Comparison of ENCODE assay signal across 11 cellular contexts in genomic region chr3:129793356-129793755, GRCh38.
A peak's percentile ranks its signal among the peaks of the same experiment; 100 is the strongest.
DNase-seq lines count a peak whose midpoint lies in the region; ATAC-seq, FAIRE-seq and TF ChIP-seq lines count a peak whose summit lies in the region.
"Had no signal": no experiment of that assay in that cellular context is flagged by ENCODE, and none has a peak within 500 bp of the region (broad histone marks: within the 10 kb centered on the region; RNA-seq: fewer than 3 reads in every experiment).

No MANE protein-coding gene starts in this region.

- H3K27me3 ChIP-seq in neural progenitor cell = no peaks in the 10 kb centered on the region
- H3K27me3 ChIP-seq: brain microvascular endothelial cell, right atrium auricular region had no signal

- H3F3A ChIP-seq in neural progenitor cell (ENCODE audit: low read depth) = peaks cover 28% of the 10 kb centered on the region

- no peak overlapping the region for H2AFZ ChIP-seq in neural progenitor cell (replicated peaks)

- H3K36me3 ChIP-seq in neural progenitor cell = no peaks in the 10 kb centered on the region
- H3K36me3 ChIP-seq: brain microvascular endothelial cell, right atrium auricular region had no signal

- no peak overlapping the region for H3K4me3 Mint-ChIP-seq in neural progenitor cell

- FAIRE-seq in endometrium (lab: Jason Lieb, UNC) = peak; percentile 21

- peak overlapping the region; percentile 81 for H3K4me2 ChIP-seq in neural progenitor cell

- H3K9ac ChIP-seq in neural progenitor cell = no peak overlapping the region

- H3K4me3 ChIP-seq in GM12865 (ENCODE audit: low read depth, low read length) (no peak overlapping the region), neural progenitor cell (peak overlapping the region; percentile 41)

- H3K4me1 ChIP-seq in neural progenitor cell = peaks cover 33% of the 10 kb centered on the region

- no peaks in the 10 kb centered on the region for H3K27me3 Mint-ChIP-seq in neural progenitor cell (ENCODE audit: insufficient read depth, low read depth)
- H3K27me3 Mint-ChIP-seq: stimulated activated naive CD8-positive, alpha-beta T cell treated with anti-CD3 and anti-CD28 coated beads, Interleukin-15, Interleukin-2, amounts not matched to agents 100 ng/mL and 50 ng/mL, for 24 hours had no signal

- H3K27ac ChIP-seq in neural progenitor cell = peak overlapping the region; percentile 83
- H3K27ac ChIP-seq: brain microvascular endothelial cell had no signal

- H3K27ac Mint-ChIP-seq in neural progenitor cell = peak overlapping the region; percentile 88
- H3K27ac Mint-ChIP-seq: stimulated activated naive CD8-positive, alpha-beta T cell treated with anti-CD3 and anti-CD28 coated beads, Interleukin-15, Interleukin-2, amounts not matched to agents 100 ng/mL and 50 ng/mL, for 24 hours had no signal

- H3K36me3 Mint-ChIP-seq in neural progenitor cell = peaks cover 2% of the 10 kb centered on the region

- H3K9me3 ChIP-seq in neural progenitor cell (ENCODE audit: low read depth) = no peaks in the 10 kb centered on the region
- H3K9me3 ChIP-seq: right atrium auricular region had no signal

- H3K79me2 ChIP-seq in neural progenitor cell (ENCODE audit: low read depth) = peaks cover 39% of the 10 kb centered on the region

- no peak for ATAC-seq in GM18858 (IDR thresholded peaks at IDR 0.05; ENCODE audit: unreplicated experiment)

- H4K20me1 ChIP-seq in neural progenitor cell (ENCODE audit: low read depth) = peaks cover 15% of the 10 kb centered on the region

- no peaks in the 10 kb centered on the region for H3K9me3 Mint-ChIP-seq in neural progenitor cell
- H3K9me3 Mint-ChIP-seq: stimulated activated naive CD8-positive, alpha-beta T cell treated with anti-CD3 and anti-CD28 coated beads, Interleukin-15, Interleukin-2, amounts not matched to agents 100 ng/mL and 50 ng/mL, for 24 hours had no signal

- no peak for TF ChIP-seq CTCF in GM12865 (IDR thresholded peaks at IDR 0.05; ENCODE audit: insufficient read depth, low read depth, low read length, missing control alignments)
- TF ChIP-seq CTCF in neural progenitor cell (IDR thresholded peaks at IDR 0.05) = no peak

- DNase-seq in GM12865 (ENCODE audit: low read depth) (peak; percentile 16), NCI-H2107 treated with DMSO at 0.1 percent for 48 hours (lab: John Stamatoyannopoulos, UW; ENCODE audit: unreplicated experiment) (peak; percentile 65), neural progenitor cell (ENCODE audit: low spot score) (peak; percentile 42), NCI-H2227 (lab: John Stamatoyannopoulos, UW; ENCODE audit: unreplicated experiment) (no peak), HPDE6-E6E7 (ENCODE audit: extremely low spot score) (no peak)
- no peak for DNase-seq in activated CD4-positive, alpha-beta T cell treated with anti-CD3 and anti-CD28 coated beads, Interleukin-2, amount 50 U/mL, for 1 hour
- DNase-seq: brain microvascular endothelial cell had no signal

- H3K4me1 Mint-ChIP-seq in neural progenitor cell = peaks cover 32% of the 10 kb centered on the region

Comparison
In these comparisons a context has a peak if more than half of its experiments do, and no peak if none do; other contexts are left out.
1. DNase-seq: peak in GM12865 (single experiment), NCI-H2107 treated with DMSO at 0.1 percent for 48 hours (single experiment) and neural progenitor cell (single experiment); none in NCI-H2227 (single experiment), activated CD4-positive, alpha-beta T cell treated with anti-CD3 and anti-CD28 coated beads, Interleukin-2, amount 50 U/mL, for 1 hour (single experiment) and HPDE6-E6E7 (single experiment).